Comparison of ENCODE assay signal across 9 cellular contexts in the genomic region with DNA sequence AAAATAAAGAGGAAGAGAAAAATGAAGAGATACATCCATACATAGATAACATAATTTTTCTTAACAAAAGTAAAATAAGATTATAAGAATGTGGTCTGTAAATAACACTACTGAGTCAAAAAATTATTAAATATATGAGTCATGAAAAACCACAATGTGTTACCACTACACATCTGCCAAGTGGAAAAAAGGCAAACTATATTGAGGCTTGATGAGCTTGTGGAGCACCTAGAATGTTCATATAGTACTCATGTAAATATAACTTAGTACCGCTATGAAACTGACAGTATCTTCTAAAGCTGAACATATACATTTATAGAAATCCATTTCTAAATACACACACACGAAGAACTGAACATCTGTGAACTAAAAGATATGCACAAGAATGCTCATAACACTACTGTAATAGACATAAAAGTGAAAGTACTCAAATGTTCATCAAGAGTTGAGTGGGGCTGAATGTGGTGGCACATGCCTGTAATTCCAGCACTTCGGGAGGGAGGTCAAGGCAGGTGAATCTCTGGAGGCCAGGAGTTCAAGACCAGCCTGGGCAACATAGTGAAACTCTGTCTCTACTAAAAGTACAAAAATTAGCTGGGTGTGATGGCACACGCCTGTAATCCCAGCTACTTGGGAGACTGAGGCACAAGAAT. TPM values are rescaled to one million over a fixed set of nuclear protein-coding genes. Genes with fewer than 3 reads are reported as not detected.
DNase-seq lines count a peak whose midpoint lies in the region; ATAC-seq and TF ChIP-seq lines count a peak whose summit lies in the region.
"Had no signal": no experiment of that assay in that cellular context is flagged by ENCODE, and none has a peak within 500 bp of the region (broad histone marks: within the 10 kb centered on the region; RNA-seq: fewer than 3 reads in every experiment).

No MANE protein-coding gene starts in this region.

- no peak overlapping the region for H3K9ac ChIP-seq in fibroblast of lung (ENCODE audit: insufficient read depth, low read length)

- H3K27ac ChIP-seq in fibroblast of lung (ENCODE audit: insufficient read depth, low read length): no peak overlapping the region

- no peaks in the 10 kb centered on the region for H3K27me3 ChIP-seq in fibroblast of lung (ENCODE audit: control insufficient read depth, insufficient read depth, low read length)

- H2AFZ ChIP-seq in fibroblast of lung (ENCODE audit: low read length): no peak overlapping the region

- H3K4me3 Mint-ChIP-seq in mesothelial cell of epicardium: no peak overlapping the region

- H3K9me3 Mint-ChIP-seq in mesothelial cell of epicardium: peaks cover 7% of the 10 kb centered on the region

- no peaks in the 10 kb centered on the region for H3K9me3 ChIP-seq in fibroblast of lung (ENCODE audit: control insufficient read depth, insufficient read depth, low read depth, low read length)

- H3K79me2 ChIP-seq in fibroblast of lung (ENCODE audit: control insufficient read depth, insufficient read depth, low read length): no peaks in the 10 kb centered on the region

- peak; percentile 94 for ATAC-seq in GM18508 (IDR thresholded peaks at IDR 0.05; ENCODE audit: insufficient read depth, unreplicated experiment)
- peak; percentile 91 for ATAC-seq in GM21576 (IDR thresholded peaks at IDR 0.05; ENCODE audit: unreplicated experiment)
- peak; percentile 97 for ATAC-seq in HG03558 (IDR thresholded peaks at IDR 0.05; ENCODE audit: extremely low read depth, unreplicated experiment)
- no peak for ATAC-seq in GM19324 (IDR thresholded peaks at IDR 0.05; ENCODE audit: low FRiP score, unreplicated experiment)

- no peak overlapping the region for H3K4me3 ChIP-seq in fibroblast of lung (replicated peaks in 1 of 4; ENCODE audit: control extremely low read depth in 1 of 4, insufficient read depth in 1 of 4, low read depth in 3 of 4, low read length in 4 of 4)

- no peak overlapping the region for H3K4me2 ChIP-seq in fibroblast of lung (ENCODE audit: extremely low read depth, insufficient read depth, low read length)

- DNase-seq in fibroblast of lung (ENCODE audit: low read depth in 2 of 2) (peak; percentile 82 to 88), dermis blood vessel endothelial cell (no peak), NCI-H524 (lab: John Stamatoyannopoulos, UW) (no peak), mesothelial cell of epicardium (ENCODE audit: low spot score in 2 of 2, unreplicated experiment in 2 of 2) (no peak)

- H3K36me3 ChIP-seq in fibroblast of lung (ENCODE audit: control insufficient read depth, insufficient read depth, low read length): no peaks in the 10 kb centered on the region

- no peak overlapping the region for H3K27ac Mint-ChIP-seq in mesothelial cell of epicardium

- H3K4me1 ChIP-seq in fibroblast of lung (ENCODE audit: control insufficient read depth, extremely low read depth, insufficient read depth, low read length): peaks cover 2% of the 10 kb centered on the region

- H3K36me3 Mint-ChIP-seq in mesothelial cell of epicardium: no peaks in the 10 kb centered on the region

- no peak for TF ChIP-seq CTCF in fibroblast of lung (conservative IDR thresholded peaks at IDR 0.05 in 1 of 2, IDR thresholded peaks at IDR 0.05 in 1 of 2; ENCODE audit: low read depth in 1 of 2, low read length in 2 of 2)
- TF ChIP-seq CTCF in mesothelial cell of epicardium (IDR thresholded peaks at IDR 0.05; ENCODE audit: unreplicated experiment): no peak

- H3K27me3 Mint-ChIP-seq in mesothelial cell of epicardium (ENCODE audit: low read depth): peaks cover 2% of the 10 kb centered on the region

- no peaks in the 10 kb centered on the region for H4K20me1 ChIP-seq in fibroblast of lung (ENCODE audit: control insufficient read depth, extremely low read depth, insufficient read depth, low read length)

- H3K4me1 Mint-ChIP-seq in mesothelial cell of epicardium: no peaks in the 10 kb centered on the region

RNA-seq across cellular contexts. Expression of a gene that starts 18.5 kb away (rescaled TPM):
- total RNA-seq in fibroblast of lung (44.9 and 46.0 TPM in 2 replicates), dermis blood vessel endothelial cell (33.4 and 33.6 TPM in 2 replicates), mesothelial cell of epicardium (6.4 to 7.2 TPM (median 6.6 TPM) in 3 replicates)
- polyA plus RNA-seq in fibroblast of lung: 51.5 and 75.1 TPM in 2 replicates
- 29.2 and 46.7 TPM in 2 replicates for polyA plus RNA-seq in fibroblast of lung (2012)
- polyA minus RNA-seq in fibroblast of lung (ENCODE audit: low replicate concordance): 6.8 and 37.8 TPM in 2 replicates
- total RNA-seq: H1 had no signal
- polyA plus RNA-seq: H1 had no signal

RNA-seq across cellular contexts. Expression of a gene that starts 23.8 kb away (rescaled TPM):
- total RNA-seq in fibroblast of lung (35.7 and 45.6 TPM in 2 replicates), dermis blood vessel endothelial cell (24.8 and 27.6 TPM in 2 replicates), mesothelial cell of epicardium (52.3 to 58.3 TPM (median 55.5 TPM) in 3 replicates)
- 48.1 and 74.2 TPM in 2 replicates for polyA plus RNA-seq in fibroblast of lung
- polyA plus RNA-seq in fibroblast of lung (2012): 36.5 and 61.8 TPM in 2 replicates
- polyA minus RNA-seq in fibroblast of lung (ENCODE audit: low replicate concordance): 16.9 and 29.5 TPM in 2 replicates
- total RNA-seq: H1 had no signal
- polyA plus RNA-seq: H1 had no signal

RNA-seq across cellular contexts. Expression of a gene that starts 48.8 kb away (rescaled TPM):
- total RNA-seq in fibroblast of lung (14.1 and 16.7 TPM in 2 replicates), dermis blood vessel endothelial cell (15.5 and 45.0 TPM in 2 replicates), mesothelial cell of epicardium (50.6 to 54.2 TPM (median 53.7 TPM) in 3 replicates)
- polyA plus RNA-seq in fibroblast of lung: 43.5 and 55.9 TPM in 2 replicates
- 26.8 and 35.0 TPM in 2 replicates for polyA plus RNA-seq in fibroblast of lung (2012)
- 0.70 and 1.3 TPM in 2 replicates for polyA minus RNA-seq in fibroblast of lung (ENCODE audit: low replicate concordance)

RNA-seq across cellular contexts. Expression of a gene that starts 48.8 kb away (rescaled TPM):
- total RNA-seq in fibroblast of lung (11.2 and 12.1 TPM in 2 replicates), dermis blood vessel endothelial cell (10.0 and 14.3 TPM in 2 replicates), mesothelial cell of epicardium (19.1 to 20.8 TPM (median 20.1 TPM) in 3 replicates)
- 8.5 and 10.9 TPM in 2 replicates for polyA plus RNA-seq in fibroblast of lung
- polyA plus RNA-seq in fibroblast of lung (2012): 5.6 and 8.6 TPM in 2 replicates
- polyA minus RNA-seq in fibroblast of lung (ENCODE audit: low replicate concordance): 6.1 and 11.0 TPM in 2 replicates

Comparison
In these comparisons a context has a peak if more than half of its experiments do, and no peak if none do; other contexts are left out.
1. DNase-seq: peak in fibroblast of lung (2 of 2); none in dermis blood vessel endothelial cell (single experiment), NCI-H524 (0 of 2) and mesothelial cell of epicardium (0 of 2).